ENCODE assay signal across 8 cellular contexts in the genomic region with DNA sequence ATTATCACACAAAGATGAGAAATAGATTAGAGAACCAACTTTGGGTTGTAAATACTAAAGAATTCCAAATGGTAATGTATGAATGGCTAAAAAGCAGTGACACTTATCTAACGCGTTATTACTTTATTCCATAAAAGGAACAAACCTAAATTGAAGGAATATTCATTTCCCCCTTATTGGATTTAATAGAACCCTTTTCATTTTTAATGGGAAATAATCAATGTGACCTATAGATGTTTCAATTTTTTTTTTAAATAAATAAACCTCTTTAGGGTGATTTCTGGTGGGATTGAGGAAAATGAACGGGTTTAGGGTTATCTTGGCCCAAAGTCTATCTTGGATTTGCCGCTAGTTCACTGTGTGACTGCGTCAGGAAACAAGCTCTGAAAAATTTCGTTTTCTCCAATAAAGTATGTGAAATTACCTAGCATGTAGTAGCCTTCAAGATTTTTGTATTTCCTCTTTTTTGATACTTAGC. TPM values are rescaled to one million over a fixed set of nuclear protein-coding genes. Genes with fewer than 3 reads are reported as not detected.
DNase-seq lines count a peak whose midpoint lies in the region; FAIRE-seq and TF ChIP-seq lines count a peak whose summit lies in the region.

No MANE protein-coding gene starts in this region.

- H2AK5ac ChIP-seq in trophoblast cell (ENCODE audit: low read length): no peak overlapping the region

- peak overlapping the region; percentile 98 for H4K8ac ChIP-seq in trophoblast cell (ENCODE audit: low read depth, low read length)

- TF ChIP-seq CTCF in GM06990 (IDR thresholded peaks at IDR 0.05; ENCODE audit: insufficient read depth, low read length, poor library complexity, severe bottlenecking) (no peak), PC-9 (conservative IDR thresholded peaks at IDR 0.05) (no peak; the same call in 1 of the 2 replicates)

- H3K36me3 ChIP-seq in GM06990 (ENCODE audit: control insufficient read depth, insufficient read depth, low read length) (no peaks in the 10 kb centered on the region), PC-9 (ENCODE audit: low read depth) (no peaks in the 10 kb centered on the region), trophoblast cell (ENCODE audit: control insufficient read depth in 1 of 2, insufficient read depth in 2 of 2, low read length in 2 of 2) (peaks cover 0 to 2% of the 10 kb centered on the region in 2 experiments)

- intact Hi-C loops in PC-9 (cut with micrococcal nuclease; ENCODE audit: unreplicated experiment): loop anchor here (1.0 to 5.0 kb wide), 4 partner anchors 10 to 260 kb away; a partner anchor contains a TSS

- POLR2A ChIA-PET in PC-9 (lab: Charles Lee; ENCODE audit: unreplicated experiment): interaction anchor here (0.7 kb wide), 1 partner anchor 517 kb away, joined by 3 read pairs; no protein-coding TSS in a partner anchor

- no peak for DNase-seq in GM06990 (ENCODE audit: extremely low read depth, insufficient read length)
- no peak for DNase-seq in PC-9
- DNase-seq in epithelial cell of prostate (ENCODE audit: low read depth, low spot score): no peak
- no peak for DNase-seq in trophoblast cell
- DNase-seq in RCC 7860 (ENCODE audit: low spot score): no peak
- no peak for DNase-seq in kidney glomerular epithelial cell (lab: John Stamatoyannopoulos, UW)
- no peak for DNase-seq in DMS79 (lab: John Stamatoyannopoulos, UW)
- DNase-seq in dedifferentiated amniotic fluid mesenchymal stem cell (ENCODE audit: extremely low spot score): no peak

- no peak for FAIRE-seq in RCC 7860 (lab: Jason Lieb, UNC)

- no peak overlapping the region for H4K12ac ChIP-seq in trophoblast cell (ENCODE audit: low read depth, low read length)

- H3K27me3 ChIP-seq in GM06990 (replicated peaks; ENCODE audit: control insufficient read depth, insufficient read depth, low read length): no peaks in the 10 kb centered on the region
- no peaks in the 10 kb centered on the region for H3K27me3 ChIP-seq in PC-9 (ENCODE audit: insufficient read depth, low read depth)
- no peaks in the 10 kb centered on the region for H3K27me3 ChIP-seq in trophoblast cell (ENCODE audit: insufficient read depth, low read length)

- H2BK120ac ChIP-seq in trophoblast cell (ENCODE audit: insufficient read depth, low read length, poor library complexity): no peak overlapping the region

- no peak overlapping the region for H3K9ac ChIP-seq in trophoblast cell (ENCODE audit: low read length)

- no peak overlapping the region for H3K14ac ChIP-seq in trophoblast cell (ENCODE audit: low read length)

- H3K18ac ChIP-seq in trophoblast cell (ENCODE audit: low read length): no peak overlapping the region

- no peak overlapping the region for H3K4ac ChIP-seq in trophoblast cell (ENCODE audit: low read depth, low read length)

- no peak overlapping the region for H3K23ac ChIP-seq in trophoblast cell (ENCODE audit: low read length)

- H3K4me1 ChIP-seq in PC-9 (replicated peaks; ENCODE audit: insufficient read depth): peaks cover 14% of the 10 kb centered on the region; the same call in 1 of the 2 replicates
- peaks cover 4% of the 10 kb centered on the region in 2 experiments for H3K4me1 ChIP-seq in trophoblast cell (ENCODE audit: control insufficient read depth in 1 of 2, insufficient read depth in 2 of 2, low read length in 2 of 2)

- CTCF ChIA-PET in PC-9 (lab: Charles Lee): no interaction called here

- no peaks in the 10 kb centered on the region for H3K9me3 ChIP-seq in PC-9 (ENCODE audit: insufficient read depth, low read depth)
- no peaks in the 10 kb centered on the region for H3K9me3 ChIP-seq in trophoblast cell (ENCODE audit: insufficient read depth, low read depth, low read length)

- H4K20me1 ChIP-seq in PC-9 (ENCODE audit: insufficient read depth): no peaks in the 10 kb centered on the region

- peaks cover 23% of the 10 kb centered on the region for H3K79me1 ChIP-seq in trophoblast cell (ENCODE audit: low read length)

- H3K4me2 ChIP-seq in PC-9: peak overlapping the region; percentile 86
- peak overlapping the region; percentile 95 for H3K4me2 ChIP-seq in trophoblast cell (ENCODE audit: low read length)

- H3K4me3 ChIP-seq in GM06990 (replicated peaks; ENCODE audit: low read depth, low read length) (peak overlapping the region; percentile 94), PC-9 (peak overlapping the region; percentile 72), trophoblast cell (ENCODE audit: low read depth, low read length) (no peak overlapping the region)

- no peak overlapping the region for H2BK5ac ChIP-seq in trophoblast cell (ENCODE audit: low read depth, low read length, poor library complexity)

- peak overlapping the region; percentile 97 for H2AFZ ChIP-seq in PC-9
- peak overlapping the region; percentile 99 for H2AFZ ChIP-seq in trophoblast cell (ENCODE audit: insufficient read depth, low read length, poor library complexity)

- no CpG with 5 or more reads among the region's 6 CpGs for WGBS in trophoblast cell (ENCODE audit: extremely low coverage, insufficient coverage, insufficient read length)

- no peaks in the 10 kb centered on the region for H3K9me2 ChIP-seq in PC-9 (ENCODE audit: insufficient read depth)

- TSS peak; percentile 57 for BruUV-seq in PC-9 (replicated peaks; lab: Mats Ljungman, UMichigan)

- H3K79me2 ChIP-seq in PC-9 (ENCODE audit: low read depth) (peaks cover 6% of the 10 kb centered on the region; the same call in 1 of the 2 replicates), trophoblast cell (ENCODE audit: control insufficient read depth, insufficient read depth, low read length, poor library complexity) (peaks cover 15% of the 10 kb centered on the region)

- H3K27ac ChIP-seq in PC-9 (peak overlapping the region; percentile 74), epithelial cell of prostate (peak overlapping the region; percentile 95), trophoblast cell (ENCODE audit: low read depth, low read length) (peak overlapping the region; percentile 99)

- peaks cover 26% of the 10 kb centered on the region for H3F3A ChIP-seq in PC-9 (ENCODE audit: insufficient read depth, low read depth)

- no peak overlapping the region for H4K91ac ChIP-seq in trophoblast cell (ENCODE audit: low read depth, low read length)

- H2BK12ac ChIP-seq in trophoblast cell (ENCODE audit: low read length): no peak overlapping the region

RNA-seq across cellular contexts. Expression of a gene that starts 1.9 kb away (rescaled TPM):
- 17.0 and 17.2 TPM in 2 replicates for total RNA-seq in PC-9 (2021)
- polyA plus RNA-seq in trophoblast cell (2013): 14.6 TPM in 2 replicates
